8 cellular contexts compared by ENCODE assay signal in the genomic region with DNA sequence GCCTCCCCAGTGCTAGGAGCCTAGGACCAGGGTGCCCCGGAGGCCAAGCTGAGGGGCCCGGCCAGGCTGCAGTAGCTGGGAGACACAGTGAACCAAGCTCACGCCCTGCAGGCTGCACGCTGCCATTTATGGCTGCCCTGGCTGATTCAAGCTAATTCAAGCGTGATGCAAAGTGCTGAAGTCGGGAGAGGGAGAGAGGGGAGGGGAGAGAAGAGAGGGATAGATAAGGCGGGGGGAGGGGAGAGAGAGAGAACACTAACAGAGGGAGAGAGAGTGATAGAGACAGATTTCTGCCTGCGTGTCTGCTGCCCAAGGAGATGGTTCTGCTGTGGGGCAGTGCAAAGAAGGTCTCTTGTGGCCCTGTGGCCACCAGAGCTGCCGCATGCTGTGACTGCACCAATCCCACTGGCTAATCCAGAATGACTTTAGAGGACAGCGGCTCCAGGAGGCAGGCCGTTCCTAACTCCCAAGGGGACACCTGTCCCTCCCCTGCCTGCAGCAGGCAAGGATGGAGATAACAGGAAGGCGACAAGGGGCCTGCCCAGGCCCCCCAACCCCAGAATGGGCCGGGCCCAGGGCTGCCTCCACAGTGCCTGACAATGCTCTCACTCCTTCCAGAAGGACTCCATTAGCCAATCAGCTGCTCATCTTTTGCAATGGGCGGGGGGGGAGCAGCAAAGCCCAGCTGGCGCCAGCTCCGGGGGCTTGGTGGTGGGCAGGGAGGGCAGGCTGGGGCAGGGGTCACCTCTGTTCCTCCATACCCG. TPM values are rescaled to one million over a fixed set of nuclear protein-coding genes. Genes with fewer than 3 reads are reported as not detected.
A peak's percentile ranks its signal among the peaks of the same experiment; 100 is the strongest.
DNase-seq lines count a peak whose midpoint lies in the region; ATAC-seq and TF ChIP-seq lines count a peak whose summit lies in the region.

No MANE protein-coding gene starts in this region.

- TF ChIP-seq CTCF in cardiac fibroblast (IDR thresholded peaks at IDR 0.05; ENCODE audit: low read depth, low read length): no peak
- TF ChIP-seq CTCF in lower lobe of right lung (IDR thresholded peaks at IDR 0.05): no peak
- TF ChIP-seq CTCF in uterus (IDR thresholded peaks at IDR 0.05): peak in 1 of 4 experiments; percentile 4
- TF ChIP-seq CTCF in GM13977 (IDR thresholded peaks at IDR 0.05; ENCODE audit: extremely low read depth, insufficient read depth, missing control alignments): no peak

- no peak for ATAC-seq in lower lobe of right lung
- ATAC-seq in GM18511 (IDR thresholded peaks at IDR 0.05; ENCODE audit: unreplicated experiment): no peak
- no peak for ATAC-seq in HG02678 (IDR thresholded peaks at IDR 0.05; ENCODE audit: unreplicated experiment)

- H3K27ac ChIP-seq in lower lobe of right lung: peak overlapping the region; percentile 76
- H3K27ac ChIP-seq in uterus: peak overlapping the region; percentile 90 to 96

- H3K27me3 ChIP-seq in lower lobe of right lung (ENCODE audit: low read depth) (no peaks in the 10 kb centered on the region), uterus (no peaks in the 10 kb centered on the region)

- no peak overlapping the region for H3K4me3 ChIP-seq in cardiac fibroblast (replicated peaks in 1 of 2; ENCODE audit: low read depth in 2 of 2, low read length in 2 of 2)
- H3K4me3 ChIP-seq in lower lobe of right lung: no peak overlapping the region
- H3K4me3 ChIP-seq in uterus: no peak overlapping the region

- in situ Hi-C loops in GM13977 (cut with MboI; ENCODE audit: low pct_unique_long_range_greater_than_20kb, low sequenced_read_pairs, unreplicated experiment): no loop called here

- intact Hi-C loops in lower lobe of right lung (cut with DNase I): no loop called here
- intact Hi-C loops in uterus (cut with DNase I; ENCODE audit: low total_unique reads): no loop called here

- no peak for TF ChIP-seq POLR2A in uterus (IDR thresholded peaks at IDR 0.05)

- H3K36me3 ChIP-seq in lower lobe of right lung: no peaks in the 10 kb centered on the region
- no peaks in the 10 kb centered on the region for H3K36me3 ChIP-seq in uterus

- DNase-seq in NCI-H82 (lab: John Stamatoyannopoulos, UW) (peak; percentile 60), NCI-H82 treated with DMSO at 0.1 percent for 48 hours (lab: John Stamatoyannopoulos, UW; ENCODE audit: unreplicated experiment) (no peak), cardiac fibroblast (ENCODE audit: low read depth in 2 of 2) (peak; percentile 48 to 67), lower lobe of right lung (no peak), uterus (peak in 1 of 2 donors; percentile 43), GM13977 (ENCODE audit: low spot score) (no peak)

- H3K4me1 ChIP-seq in lower lobe of right lung (peaks cover 68% of the 10 kb centered on the region), uterus (peaks cover 7 to 34% of the 10 kb centered on the region in 2 donors)

- no peaks in the 10 kb centered on the region for H3K9me3 ChIP-seq in lower lobe of right lung
- H3K9me3 ChIP-seq in uterus: no peaks in the 10 kb centered on the region

RNA-seq across cellular contexts. Expression of a gene that starts 12.9 kb away (rescaled TPM):
- 105 TPM for total RNA-seq in lower lobe of right lung
- 100 to 1,000 TPM; 174 to 250 (median 197) TPM for total RNA-seq in uterus

RNA-seq across cellular contexts. Expression of a gene that starts 28.5 kb away (rescaled TPM):
- total RNA-seq in lower lobe of right lung: 29.6 TPM
- 10 to 100 TPM in 3 of 4 donors, 1 to 10 TPM in 1; 5.9 to 40.8 (median 21.2) TPM for total RNA-seq in uterus

RNA-seq across cellular contexts. Expression of a gene that starts 28.8 kb away (rescaled TPM):
- total RNA-seq in lower lobe of right lung (31.6 TPM), uterus (10 to 100 TPM; 13.8 to 32.5 (median 21.6) TPM)

RNA-seq across cellular contexts. Expression of a gene that starts 39.2 kb away (rescaled TPM):
- total RNA-seq in lower lobe of right lung (122 TPM), uterus (100 to 1,000 TPM; 127 to 753 (median 167) TPM)

RNA-seq across cellular contexts. Expression of a gene that starts 40.0 kb away (rescaled TPM):
- total RNA-seq in lower lobe of right lung (32.2 TPM), uterus (10 to 100 TPM; 32.0 to 69.2 (median 45.2) TPM)

Comparison
In these comparisons a context has a peak if more than half of its experiments do, and no peak if none do; other contexts are left out.
1. DNase-seq: peak in NCI-H82 (single experiment) and cardiac fibroblast (2 of 2); none in NCI-H82 treated with DMSO at 0.1 percent for 48 hours (single experiment), lower lobe of right lung (single experiment) and GM13977 (single experiment).